Comparison of ENCODE assay signal across 2 cellular contexts in genomic region chr17:48483471-48484131, GRCh38.
TF ChIP-seq lines count a peak whose summit lies in the region.

No MANE protein-coding gene starts in this region.

TF ChIP-seq in IMR-90, 13 proteins besides CTCF, POLR2A, EP300 and RAD21 (continued from another document):
- TF ChIP-seq, protein P1, sequence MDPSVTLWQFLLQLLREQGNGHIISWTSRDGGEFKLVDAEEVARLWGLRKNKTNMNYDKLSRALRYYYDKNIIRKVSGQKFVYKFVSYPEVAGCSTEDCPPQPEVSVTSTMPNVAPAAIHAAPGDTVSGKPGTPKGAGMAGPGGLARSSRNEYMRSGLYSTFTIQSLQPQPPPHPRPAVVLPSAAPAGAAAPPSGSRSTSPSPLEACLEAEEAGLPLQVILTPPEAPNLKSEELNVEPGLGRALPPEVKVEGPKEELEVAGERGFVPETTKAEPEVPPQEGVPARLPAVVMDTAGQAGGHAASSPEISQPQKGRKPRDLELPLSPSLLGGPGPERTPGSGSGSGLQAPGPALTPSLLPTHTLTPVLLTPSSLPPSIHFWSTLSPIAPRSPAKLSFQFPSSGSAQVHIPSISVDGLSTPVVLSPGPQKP (IDR thresholded peaks at IDR 0.05; ENCODE audit: borderline replicate concordance, low read depth, low read length) = no peak
- TF ChIP-seq MAZ (IDR thresholded peaks at IDR 0.05; ENCODE audit: borderline replicate concordance, low read depth, low read length) (no peak; the same call in 1 of the 2 replicates), RFX5 (IDR thresholded peaks at IDR 0.05; ENCODE audit: low read depth, low read length) (no peak), FOS (IDR thresholded peaks at IDR 0.05; ENCODE audit: low read depth, low read length) (peak; percentile 40), RCOR1 (IDR thresholded peaks at IDR 0.05; ENCODE audit: insufficient replicate concordance, low read length) (peak; percentile 34), BHLHE40 (IDR thresholded peaks at IDR 0.05; ENCODE audit: low read depth, low read length) (peak; percentile 77), CEBPB (IDR thresholded peaks at IDR 0.05; ENCODE audit: low read depth, low read length) (peak; percentile 1; the same call in 1 of the 2 replicates)

TF ChIP-seq in WTC11, 78 proteins besides CTCF, POLR2A, EP300 and RAD21 (continued from another document):
- TF ChIP-seq AFF4 (CRISPR knock-in tag; IDR thresholded peaks at IDR 0.05; ENCODE audit: borderline replicate concordance) (no peak), SMAD3 (CRISPR knock-in tag; IDR thresholded peaks at IDR 0.05; ENCODE audit: borderline replicate concordance) (no peak), NFATC4 (CRISPR knock-in tag; IDR thresholded peaks at IDR 0.05) (no peak), ERG (CRISPR knock-in tag; IDR thresholded peaks at IDR 0.05) (no peak), CREM (CRISPR knock-in tag; IDR thresholded peaks at IDR 0.05) (no peak), SMAD4 (CRISPR knock-in tag; IDR thresholded peaks at IDR 0.05) (no peak), ZNF219 (CRISPR knock-in tag; IDR thresholded peaks at IDR 0.05; ENCODE audit: borderline replicate concordance) (no peak), NR2C2 (CRISPR knock-in tag; IDR thresholded peaks at IDR 0.05) (no peak), NR3C1 (CRISPR knock-in tag; conservative IDR thresholded peaks at IDR 0.05; ENCODE audit: low read depth) (no peak), TEAD4 (CRISPR knock-in tag; IDR thresholded peaks at IDR 0.05) (no peak)
TF ChIP-seq in WTC11: peak in this region for 0.
